In the genomic region with DNA sequence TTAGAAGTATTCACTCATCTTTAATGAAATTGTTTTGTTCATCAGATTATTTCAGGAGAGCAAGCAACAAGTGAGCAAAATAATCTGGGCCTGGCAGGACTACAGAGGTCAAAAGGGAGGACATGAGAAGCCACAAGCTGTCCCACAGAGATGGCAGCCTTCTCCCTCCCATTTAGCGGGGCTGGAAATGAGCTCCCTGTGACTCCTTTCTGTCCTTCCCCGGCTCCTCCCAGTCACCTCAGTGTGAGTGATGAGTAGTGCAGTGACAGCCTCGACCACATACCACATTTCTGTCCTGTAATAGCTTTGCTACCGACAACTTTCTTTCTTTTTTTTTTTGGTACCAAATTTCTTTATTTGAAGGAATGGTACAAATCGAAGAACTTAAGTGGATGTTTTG, we compare ENCODE assay signal across 15 cellular contexts. TPM values are rescaled to one million over a fixed set of nuclear protein-coding genes. Genes with fewer than 3 reads are reported as not detected.
DNase-seq lines count a peak whose midpoint lies in the region; ATAC-seq and TF ChIP-seq lines count a peak whose summit lies in the region.
"Had no signal": no experiment of that assay in that cellular context is flagged by ENCODE, and none has a peak within 500 bp of the region (broad histone marks: within the 10 kb centered on the region; RNA-seq: fewer than 3 reads in every experiment).

No MANE protein-coding gene starts in this region.

- H3K36me3 Mint-ChIP-seq in activated naive CD4-positive, alpha-beta T cell treated with anti-CD3 and anti-CD28 coated beads, Interleukin-2, amount 50 U/mL, for 72 hours = peaks cover 13 to 28% of the 10 kb centered on the region in 2 donors

- ATAC-seq in activated naive CD4-positive, alpha-beta T cell treated with anti-CD3 and anti-CD28 coated beads, Interleukin-2, amount 50 U/mL, for 72 hours = peak; percentile 87 to 98
- ATAC-seq in HG02759 (IDR thresholded peaks at IDR 0.05; ENCODE audit: unreplicated experiment) = no peak
- ATAC-seq: stimulated activated memory B cell treated with anti-CD40 and anti-IgM and Interleukin-4, amounts not matched to agents 10 μg/mL and 1 μg/mL and 100 μg/mL, for 72 hours had no signal

- no peak overlapping the region for H2AFZ ChIP-seq in osteoblast (ENCODE audit: low read length)
- H2AFZ ChIP-seq: PC-9 had no signal

- peak; percentile 26 for DNase-seq in NB4 (ENCODE audit: low read depth)
- peak in 1 of 2 donors; percentile 35 for DNase-seq in activated naive CD4-positive, alpha-beta T cell treated with anti-CD3 and anti-CD28 coated beads, Interleukin-2, amount 50 U/mL, for 72 hours (ENCODE audit: low spot score in 2 of 2)
- peak; percentile 88 for DNase-seq in osteoblast (ENCODE audit: insufficient read length, low spot score, missing footprints)
- DNase-seq in hepatic stellate cell (ENCODE audit: low spot score) = no peak
- no peak for DNase-seq in mucosa of gallbladder (ENCODE audit: low spot score)
- DNase-seq: DMS53, mammary epithelial cell, NCI-H1417 treated with DMSO at 0.1 percent for 48 hours, NCI-H510A treated with DMSO at 0.1 percent for 48 hours, PC-9 had no signal

- H4K20me1 ChIP-seq in osteoblast (ENCODE audit: insufficient read depth, low read length) = peaks cover 80% of the 10 kb centered on the region

- H3K4me3 ChIP-seq in HEK293 (ENCODE audit: low read depth, low read length) = no peak overlapping the region
- no peak overlapping the region for H3K4me3 ChIP-seq in NB4 (ENCODE audit: low read depth, low read length)
- H3K4me3 ChIP-seq in osteoblast (ENCODE audit: insufficient read depth, low read length) = no peak overlapping the region
- H3K4me3 ChIP-seq: PC-9 had no signal

- H3K9me3 Mint-ChIP-seq in activated naive CD4-positive, alpha-beta T cell treated with anti-CD3 and anti-CD28 coated beads, Interleukin-2, amount 50 U/mL, for 72 hours = peaks cover 0 to 4% of the 10 kb centered on the region in 2 donors
- H3K9me3 Mint-ChIP-seq: dendritic cell treated with granulocyte-macrophage colony-stimulating factor and Interleukin-4, amounts not matched to agents 40 ng/mL and 50 ng/mL, for 4 days; stimulated activated memory B cell treated with anti-CD40 and anti-IgM and Interleukin-4, amounts not matched to agents 10 μg/mL and 1 μg/mL and 100 μg/mL, for 72 hours had no signal

- H3K27ac ChIP-seq in HEK293 (ENCODE audit: extremely low read depth, low read depth, low read length) = no peak overlapping the region
- H3K27ac ChIP-seq in osteoblast (ENCODE audit: low read depth, low read length) = no peak overlapping the region
- H3K27ac ChIP-seq: PC-9 had no signal

- peaks cover 97% of the 10 kb centered on the region for H3K79me2 ChIP-seq in osteoblast (ENCODE audit: insufficient read depth, low read length)

- H3K4me1 ChIP-seq in HEK293 (ENCODE audit: control insufficient read depth, insufficient read depth, low read length) (0 out of 2 replicates have a peak, but pooled peaks cover 3% of the 10 kb centered on the region), osteoblast (ENCODE audit: insufficient read depth, low read length) (no peaks in the 10 kb centered on the region)

- H3K36me3 ChIP-seq in HEK293 (ENCODE audit: control insufficient read depth in 2 of 2, insufficient read depth in 1 of 2, low read length in 2 of 2) (peaks cover 0 to 14% of the 10 kb centered on the region in 2 experiments; a peak in 1 of 3 replicates), osteoblast (ENCODE audit: insufficient read depth, low read length) (no peaks in the 10 kb centered on the region)

- H3K9me3 ChIP-seq in HEK293 (ENCODE audit: control insufficient read depth, insufficient read depth, low read depth, low read length) = no peaks in the 10 kb centered on the region
- no peaks in the 10 kb centered on the region for H3K9me3 ChIP-seq in osteoblast (ENCODE audit: low read depth, low read length)

- TF ChIP-seq CTCF in HEK293 (tag by site-specific recombination; IDR thresholded peaks at IDR 0.05) (no peak), NB4 (IDR thresholded peaks at IDR 0.05; ENCODE audit: low read depth, low read length) (no peak), osteoblast (IDR thresholded peaks at IDR 0.05; ENCODE audit: extremely low read depth, low read depth, low read length) (no peak)

- no peaks in the 10 kb centered on the region for H3K27me3 ChIP-seq in osteoblast (ENCODE audit: insufficient read depth, low read length)

- H3K4me2 ChIP-seq in osteoblast (ENCODE audit: insufficient read depth, low read length) = no peak overlapping the region
- H3K4me2 ChIP-seq: PC-9 had no signal

- no peak for TF ChIP-seq POLR2A in NB4 (IDR thresholded peaks at IDR 0.05; ENCODE audit: extremely low read depth, insufficient read length)

- H3K27ac Mint-ChIP-seq in activated naive CD4-positive, alpha-beta T cell treated with anti-CD3 and anti-CD28 coated beads, Interleukin-2, amount 50 U/mL, for 72 hours = peak overlapping the region; percentile 33 to 83
- H3K27ac Mint-ChIP-seq: B cell; dendritic cell treated with granulocyte-macrophage colony-stimulating factor and Interleukin-4, amounts not matched to agents 40 ng/mL and 50 ng/mL, for 4 days; stimulated activated memory B cell treated with anti-CD40 and anti-IgM and Interleukin-4, amounts not matched to agents 10 μg/mL and 1 μg/mL and 100 μg/mL, for 72 hours had no signal

- CTCF ChIA-PET in HEK293 (lab: Yijun Ruan, JAX) = interaction anchor here (0.6 kb wide), 1 partner anchor 8 kb away, joined by 4 read pairs; no protein-coding TSS in a partner anchor

- POLR2A ChIA-PET in HEK293 (lab: Yijun Ruan, JAX) = no interaction called here

TF ChIP-seq in HEK293, 187 proteins besides CTCF, POLR2A, EP300 and RAD21:
- no peak for TF ChIP-seq ZNF394 (tag by site-specific recombination; IDR thresholded peaks at IDR 0.05; ENCODE audit: borderline replicate concordance)
- 0 out of 2 replicates have a peak, but pooled peaks have one; percentile 10 for TF ChIP-seq SCRT2 (tag by site-specific recombination; IDR thresholded peaks at IDR 0.05)

RNA-seq across cellular contexts. Expression of a gene that starts 38.0 kb away (rescaled TPM):
- 100 to 1,000 TPM; 283 to 314 TPM for total RNA-seq in activated naive CD4-positive, alpha-beta T cell treated with anti-CD3 and anti-CD28 coated beads, Interleukin-2, amount 50 U/mL, for 72 hours
- 86.0 and 86.1 TPM in 2 replicates for total RNA-seq in osteoblast
- 194 TPM for total RNA-seq in mucosa of gallbladder

Comparison
In these comparisons a context has a peak if more than half of its experiments do, and no peak if none do; other contexts are left out.
1. DNase-seq: peak in NB4 (single experiment) and osteoblast (single experiment); none in hepatic stellate cell (single experiment) and mucosa of gallbladder (single experiment).